ENCODE assay signal across 8 cellular contexts in genomic region chr3:123286308-123287023, GRCh38.
A peak's percentile ranks its signal among the peaks of the same experiment; 100 is the strongest.
DNase-seq lines count a peak whose midpoint lies in the region; ATAC-seq and TF ChIP-seq lines count a peak whose summit lies in the region.

No MANE protein-coding gene starts in this region.

- peak; percentile 51 for TF ChIP-seq RAD21 in SK-N-SH (IDR thresholded peaks at IDR 0.05; ENCODE audit: low read length)

- H3K4me3 Mint-ChIP-seq in MCF 10A (ENCODE audit: unreplicated experiment) = no peak overlapping the region

- H3K27me3 ChIP-seq in breast epithelium (no peaks in the 10 kb centered on the region), SK-N-SH (ENCODE audit: insufficient read depth) (0 out of 2 replicates have a peak, but pooled peaks cover under 1% of the 10 kb centered on the region), vagina (no peaks in the 10 kb centered on the region), gastrocnemius medialis (no peaks in the 10 kb centered on the region)

- BruUV-seq in MCF 10A (replicated peaks; lab: Mats Ljungman, UMichigan) = no TSS peak

- no peak for TF ChIP-seq EP300 in SK-N-SH (IDR thresholded peaks at IDR 0.05; ENCODE audit: borderline replicate concordance in 1 of 2, low read depth in 1 of 2, low read length in 1 of 2)

- no peak overlapping the region for H3K27ac Mint-ChIP-seq in MCF 10A (ENCODE audit: low read depth, unreplicated experiment)

- H3K9me2 ChIP-seq in SK-N-SH = no peaks in the 10 kb centered on the region

- no peaks in the 10 kb centered on the region for H3K79me2 ChIP-seq in SK-N-SH (ENCODE audit: insufficient read depth)

- H3K4me2 ChIP-seq in SK-N-SH = no peak overlapping the region

- no peak overlapping the region for H3K27ac ChIP-seq in breast epithelium
- H3K27ac ChIP-seq in SK-N-SH (ENCODE audit: low read depth in 2 of 2, low read length in 1 of 2) = no peak overlapping the region
- no peak overlapping the region for H3K27ac ChIP-seq in vagina
- no peak overlapping the region for H3K27ac ChIP-seq in gastrocnemius medialis

- no peaks in the 10 kb centered on the region for H3K4me1 ChIP-seq in breast epithelium
- no peaks in the 10 kb centered on the region; a peak in 1 of 4 replicates for H3K4me1 ChIP-seq in SK-N-SH (ENCODE audit: control insufficient read depth in 1 of 2, insufficient read depth in 2 of 2, low read depth in 1 of 2, low read length in 1 of 2)
- no peaks in the 10 kb centered on the region for H3K4me1 ChIP-seq in vagina
- H3K4me1 ChIP-seq in gastrocnemius medialis = no peaks in the 10 kb centered on the region

- peaks cover 4% of the 10 kb centered on the region for H3K36me3 Mint-ChIP-seq in MCF 10A (ENCODE audit: insufficient read depth, unreplicated experiment)

- TF ChIP-seq POLR2A in breast epithelium (IDR thresholded peaks at IDR 0.05) = no peak
- TF ChIP-seq POLR2A in vagina (IDR thresholded peaks at IDR 0.05) = no peak
- no peak for TF ChIP-seq POLR2A in gastrocnemius medialis (IDR thresholded peaks at IDR 0.05)

- intact Hi-C loops in MCF 10A (cut with micrococcal nuclease) (no loop called here), breast epithelium (cut with DNase I; ENCODE audit: low total_unique reads) (no loop called here), vagina (cut with DNase I) (no loop called here), gastrocnemius medialis (cut with DNase I; ENCODE audit: low total_unique reads) (no loop called here)

- POLR2A ChIA-PET in MCF 10A (lab: Yijun Ruan, JAX) (interaction anchor here (1.5 kb wide), 1 partner anchor 11 kb away, joined by 3 read pairs; no protein-coding TSS in a partner anchor), SK-N-SH (lab: Yijun Ruan, JAX) (no interaction called here)

- H3K9me3 Mint-ChIP-seq in MCF 10A (ENCODE audit: unreplicated experiment) = no peaks in the 10 kb centered on the region

- no peaks in the 10 kb centered on the region for H3F3A ChIP-seq in SK-N-SH (replicated peaks; ENCODE audit: insufficient read depth)

- WGBS in SK-N-SH (ENCODE audit: low lambda C conversion rate) = 30% methylated on average over 6 of the region's 16 CpGs

- peak; percentile 72 for TF ChIP-seq CTCF in MCF 10A (IDR thresholded peaks at IDR 0.05; ENCODE audit: unreplicated experiment)
- TF ChIP-seq CTCF in breast epithelium (IDR thresholded peaks at IDR 0.05) = peak in 1 of 3 donors; percentile 17
- peak; percentile 81 for TF ChIP-seq CTCF in SK-N-SH (IDR thresholded peaks at IDR 0.05)
- TF ChIP-seq CTCF in vagina (IDR thresholded peaks at IDR 0.05) = no peak
- peak in 1 of 5 experiments; percentile 11 for TF ChIP-seq CTCF in gastrocnemius medialis (IDR thresholded peaks at IDR 0.05 in 4 of 5, conservative IDR thresholded peaks at IDR 0.05 in 1 of 5)

- in situ Hi-C loops in gastrocnemius medialis (cut with MboI; ENCODE audit: low sequenced_read_pairs in 4 of 4) = no loop called here

- CTCF ChIA-PET in MCF 10A (lab: Yijun Ruan, JAX) (interaction anchor here (0.6 to 1.0 kb wide), 4 partner anchors 15 to 982 kb away, joined by 3 to 4 read pairs (median 3); no protein-coding TSS in a partner anchor), SK-N-SH (lab: Yijun Ruan, JAX) (interaction anchor here (0.7 to 1.4 kb wide), 9 partner anchors 9 to 295 kb away, joined by 3 to 6 read pairs (median 3); no protein-coding TSS in a partner anchor)

- H3K27me3 Mint-ChIP-seq in MCF 10A (ENCODE audit: insufficient read depth, unreplicated experiment) = peaks cover 32% of the 10 kb centered on the region

- no peak overlapping the region for H3K9ac ChIP-seq in SK-N-SH

- no peak overlapping the region for H3K4me3 ChIP-seq in breast epithelium
- no peak overlapping the region for H3K4me3 ChIP-seq in SK-N-SH (ENCODE audit: low read depth in 2 of 2, low read length in 1 of 2)
- H3K4me3 ChIP-seq in vagina = no peak overlapping the region
- no peak overlapping the region for H3K4me3 ChIP-seq in gastrocnemius medialis

- no peak overlapping the region for H2AFZ ChIP-seq in SK-N-SH (ENCODE audit: low read depth)

- H3K4me1 Mint-ChIP-seq in MCF 10A (ENCODE audit: insufficient read depth, unreplicated experiment) = no peaks in the 10 kb centered on the region

- H3K36me3 ChIP-seq in breast epithelium = no peaks in the 10 kb centered on the region
- no peaks in the 10 kb centered on the region for H3K36me3 ChIP-seq in SK-N-SH (replicated peaks in 1 of 2; ENCODE audit: control insufficient read depth in 1 of 2, insufficient read depth in 2 of 2, low read length in 1 of 2)
- H3K36me3 ChIP-seq in vagina = no peaks in the 10 kb centered on the region
- no peaks in the 10 kb centered on the region for H3K36me3 ChIP-seq in gastrocnemius medialis

- H3K9me3 ChIP-seq in breast epithelium (no peaks in the 10 kb centered on the region), SK-N-SH (no peaks in the 10 kb centered on the region), vagina (no peaks in the 10 kb centered on the region), gastrocnemius medialis (no peaks in the 10 kb centered on the region)

- peak; percentile 73 for DNase-seq in MCF 10A (ENCODE audit: unreplicated experiment)
- DNase-seq in breast epithelium (ENCODE audit: low spot score in 2 of 2) = no peak
- peak; percentile 68 for DNase-seq in SK-N-SH
- DNase-seq in dermis blood vessel endothelial cell = peak; percentile 87
- peak; percentile 73 to 79 for DNase-seq in lung microvascular endothelial cell (ENCODE audit: low read depth in 2 of 2)
- DNase-seq in vagina (ENCODE audit: extremely low spot score in 2 of 2) = peak; percentile 77 to 79
- DNase-seq in gastrocnemius medialis = no peak

- peak; percentile 64 for ATAC-seq in HG03354 (IDR thresholded peaks at IDR 0.05; ENCODE audit: poor library complexity, severe bottlenecking, unreplicated experiment)
- no peak for ATAC-seq in gastrocnemius medialis

- H4K20me1 ChIP-seq in SK-N-SH (ENCODE audit: insufficient read depth) = peaks cover 7% of the 10 kb centered on the region; the same call in 1 of the 2 replicates

TF ChIP-seq in SK-N-SH, 30 proteins besides CTCF, POLR2A, EP300 and RAD21:
- TF ChIP-seq SIN3A (IDR thresholded peaks at IDR 0.05; ENCODE audit: borderline replicate concordance, low read depth, low read length) (0 out of 2 replicates have a peak, but pooled peaks have one; percentile 44), IRF3 (IDR thresholded peaks at IDR 0.05; ENCODE audit: low read depth, low read length) (no peak), MEF2A (IDR thresholded peaks at IDR 0.05; ENCODE audit: borderline replicate concordance, low read depth) (no peak), SMC3 (IDR thresholded peaks at IDR 0.05; ENCODE audit: low read depth, low read length) (peak; percentile 46), MXI1 (IDR thresholded peaks at IDR 0.05; ENCODE audit: low read depth, low read length) (no peak), REST (IDR thresholded peaks at IDR 0.05; ENCODE audit: low read depth, low read length) (peak; percentile 100)

Comparison
In these comparisons a context has a peak if more than half of its experiments do, and no peak if none do; other contexts are left out.
1. DNase-seq: peak in MCF 10A (single experiment), SK-N-SH (single experiment), dermis blood vessel endothelial cell (single experiment), lung microvascular endothelial cell (2 of 2) and vagina (2 of 2); none in breast epithelium (0 of 2) and gastrocnemius medialis (0 of 2).
2. CTCF ChIP-seq: peak in MCF 10A (single experiment) and SK-N-SH (single experiment); none in vagina (0 of 3).